ENCODE assay signal across 36 cellular contexts in genomic region chr11:5509803-5510202, GRCh38. TPM values are rescaled to one million over a fixed set of nuclear protein-coding genes. Genes with fewer than 3 reads are reported as not detected.
"Had no signal": no experiment of that assay in that cellular context is flagged by ENCODE, and none has a peak within 500 bp of the region (broad histone marks: within the 10 kb centered on the region; RNA-seq: fewer than 3 reads in every experiment).

Gene UBQLN3 (minus strand): TSS chr11:5509957. CDS start chr11:5509558, 399 bp downstream.

- H3K27ac ChIP-seq: ascending aorta, breast epithelium, cardiac muscle cell, colonic mucosa, epithelial cell of prostate, esophagus squamous epithelium, gastroesophageal sphincter had no signal

- H3K27me3 ChIP-seq: ascending aorta, breast epithelium, cardiac muscle cell, colonic mucosa, esophagus squamous epithelium, gastroesophageal sphincter had no signal

- H3K4me3 ChIP-seq: ascending aorta, breast epithelium, cardiac muscle cell, colonic mucosa, esophagus squamous epithelium, gastroesophageal sphincter had no signal

- FAIRE-seq: endometrium, endothelial cell of umbilical vein had no signal

- H3K9me3 Mint-ChIP-seq: activated CD4-positive, alpha-beta memory T cell treated with anti-CD3 and anti-CD28 coated beads, Interleukin-2, amount 10 ng/mL, durations not matched to agents 7 days and 5 days; activated CD4-positive, alpha-beta T cell treated with anti-CD3 and anti-CD28 coated beads, Interleukin-2, amount 10 ng/mL, durations not matched to agents 7 days and 5 days; activated naive CD4-positive, alpha-beta T cell treated with anti-CD3 and anti-CD28 coated beads, Interleukin-2, amount 10 ng/mL, durations not matched to agents 7 days and 5 days; activated naive CD4-positive, alpha-beta T cell treated with anti-CD3 and anti-CD28 coated beads, Interleukin-2, amount 50 U/mL, for 72 hours; activated naive CD8-positive, alpha-beta T cell treated with anti-CD3 and anti-CD28 coated beads, Interleukin-2, amount 10 ng/mL, durations not matched to agents 7 days and 5 days; activated T-cell treated with anti-CD3 and anti-CD28 coated beads, Interleukin-2, amount 50 U/mL, for 24 hours; activated T-cell treated with anti-CD3 and anti-CD28 coated beads, Interleukin-2, amount 50 U/mL, for 72 hours; brain; WTC11 had no signal

- H3K27ac Mint-ChIP-seq: activated CD4-positive, alpha-beta memory T cell treated with anti-CD3 and anti-CD28 coated beads, Interleukin-2, amount 10 ng/mL, durations not matched to agents 7 days and 5 days; activated CD4-positive, alpha-beta T cell treated with anti-CD3 and anti-CD28 coated beads, Interleukin-2, amount 10 ng/mL, durations not matched to agents 7 days and 5 days; activated naive CD4-positive, alpha-beta T cell treated with anti-CD3 and anti-CD28 coated beads, Interleukin-2, amount 10 ng/mL, durations not matched to agents 7 days and 5 days; activated naive CD4-positive, alpha-beta T cell treated with anti-CD3 and anti-CD28 coated beads, Interleukin-2, amount 50 U/mL, for 72 hours; activated naive CD8-positive, alpha-beta T cell treated with anti-CD3 and anti-CD28 coated beads, Interleukin-2, amount 10 ng/mL, durations not matched to agents 7 days and 5 days; activated T-cell treated with anti-CD3 and anti-CD28 coated beads, Interleukin-2, amount 50 U/mL, for 24 hours; activated T-cell treated with anti-CD3 and anti-CD28 coated beads, Interleukin-2, amount 50 U/mL, for 72 hours; brain; WTC11 had no signal

- DNase-seq: activated CD4-positive, alpha-beta memory T cell treated with anti-CD3 and anti-CD28 coated beads, Interleukin-2, amount 10 ng/mL, durations not matched to agents 7 days and 5 days; activated CD4-positive, alpha-beta T cell treated with anti-CD3 and anti-CD28 coated beads for 1 hour; activated CD4-positive, alpha-beta T cell treated with anti-CD3 and anti-CD28 coated beads for 4 hours; activated CD4-positive, alpha-beta T cell treated with anti-CD3 and anti-CD28 coated beads, Interleukin-2, amount 10 ng/mL, durations not matched to agents 7 days and 5 days; activated CD4-positive, alpha-beta T cell treated with anti-CD3 and anti-CD28 coated beads, Interleukin-2, amount 50 U/mL, for 4 hours; activated CD8-positive, alpha-beta memory T cell treated with anti-CD3 and anti-CD28 coated beads, Interleukin-2, amount 50 U/mL, for 48 hours; activated gamma-delta T cell; activated naive CD4-positive, alpha-beta T cell; activated naive CD4-positive, alpha-beta T cell treated with anti-CD3 and anti-CD28 coated beads, Interleukin-2, amount 10 ng/mL, durations not matched to agents 7 days and 5 days; activated naive CD8-positive, alpha-beta T cell treated with anti-CD3 and anti-CD28 coated beads, Interleukin-2, amount 10 ng/mL, durations not matched to agents 7 days and 5 days; activated T-cell treated with anti-CD3 and anti-CD28 coated beads for 4 hours; activated T-cell treated with anti-CD3 and anti-CD28 coated beads, Interleukin-2, amount 50 U/mL, for 24 hours; activated T-cell treated with anti-CD3 and anti-CD28 coated beads, Interleukin-2, amount 50 U/mL, for 72 hours; central memory CD4-positive, alpha-beta T cell; cerebellar nuclear complex; colonic mucosa; effector CD8-positive, alpha-beta T cell; esophagus squamous epithelium; foreskin melanocyte; head of caudate nucleus; T-helper 2 cell had no signal

- H3K4me1 ChIP-seq: ascending aorta, breast epithelium, colonic mucosa, esophagus squamous epithelium, gastroesophageal sphincter had no signal

- H3K36me3 ChIP-seq: ascending aorta, breast epithelium, cardiac muscle cell, colonic mucosa, esophagus squamous epithelium, gastroesophageal sphincter had no signal

- H3K4me3 Mint-ChIP-seq: activated CD4-positive, alpha-beta memory T cell treated with anti-CD3 and anti-CD28 coated beads, Interleukin-2, amount 10 ng/mL, durations not matched to agents 7 days and 5 days; activated CD4-positive, alpha-beta T cell treated with anti-CD3 and anti-CD28 coated beads, Interleukin-2, amount 10 ng/mL, durations not matched to agents 7 days and 5 days; activated naive CD4-positive, alpha-beta T cell treated with anti-CD3 and anti-CD28 coated beads, Interleukin-2, amount 10 ng/mL, durations not matched to agents 7 days and 5 days; activated naive CD8-positive, alpha-beta T cell treated with anti-CD3 and anti-CD28 coated beads, Interleukin-2, amount 10 ng/mL, durations not matched to agents 7 days and 5 days; activated T-cell treated with anti-CD3 and anti-CD28 coated beads, Interleukin-2, amount 50 U/mL, for 24 hours; activated T-cell treated with anti-CD3 and anti-CD28 coated beads, Interleukin-2, amount 50 U/mL, for 72 hours; brain; WTC11 had no signal

- H3K9me3 ChIP-seq: ascending aorta, breast epithelium, colonic mucosa, esophagus squamous epithelium, gastroesophageal sphincter had no signal

- H3K4me1 Mint-ChIP-seq: activated CD4-positive, alpha-beta memory T cell treated with anti-CD3 and anti-CD28 coated beads, Interleukin-2, amount 10 ng/mL, durations not matched to agents 7 days and 5 days; activated CD4-positive, alpha-beta T cell treated with anti-CD3 and anti-CD28 coated beads, Interleukin-2, amount 10 ng/mL, durations not matched to agents 7 days and 5 days; activated naive CD4-positive, alpha-beta T cell treated with anti-CD3 and anti-CD28 coated beads, Interleukin-2, amount 10 ng/mL, durations not matched to agents 7 days and 5 days; activated naive CD8-positive, alpha-beta T cell treated with anti-CD3 and anti-CD28 coated beads, Interleukin-2, amount 10 ng/mL, durations not matched to agents 7 days and 5 days; brain had no signal

- H3K27me3 Mint-ChIP-seq: activated naive CD8-positive, alpha-beta T cell treated with anti-CD3 and anti-CD28 coated beads, Interleukin-2, amount 10 ng/mL, durations not matched to agents 7 days and 5 days had no signal

- ATAC-seq: activated naive CD4-positive, alpha-beta T cell treated with anti-CD3 and anti-CD28 coated beads, Interleukin-2, amount 50 U/mL, for 72 hours; activated T-cell treated with anti-CD3 and anti-CD28 coated beads, Interleukin-2, amount 50 U/mL, for 72 hours; gastroesophageal sphincter; WTC11 had no signal

RNA-seq across cellular contexts. Expression of gene UBQLN3, which starts in this region (rescaled TPM):
- total RNA-seq: activated CD4-positive, alpha-beta memory T cell treated with anti-CD3 and anti-CD28 coated beads, Interleukin-2, amount 10 ng/mL, durations not matched to agents 7 days and 5 days; activated CD4-positive, alpha-beta T cell treated with anti-CD3 and anti-CD28 coated beads, Interleukin-2, amount 10 ng/mL, durations not matched to agents 7 days and 5 days; activated T-cell treated with anti-CD3 and anti-CD28 coated beads, Interleukin-2, amount 50 U/mL, for 72 hours; ascending aorta; colonic mucosa; dermis microvascular lymphatic vessel endothelial cell; endothelial cell of umbilical vein; esophagus squamous epithelium; glomerular endothelial cell; T-helper 1 cell treated with Interleukin-12 subunit alpha and Interleukin-12 subunit beta and Interleukin-4 antibody, amounts not matched to agents 30 ng/mL and 1 ng/mL, for 36 hours; WTC11 had no signal
- polyA plus RNA-seq: cardiac muscle cell, endothelial cell of umbilical vein, esophagus, fibroblast of lung had no signal
